9 cellular contexts compared by ENCODE assay signal in genomic region chr9:136799079-136799853, GRCh38. TPM values are rescaled to one million over a fixed set of nuclear protein-coding genes. Genes with fewer than 3 reads are reported as not detected.
DNase-seq lines count a peak whose midpoint lies in the region; ATAC-seq and TF ChIP-seq lines count a peak whose summit lies in the region.
"Had no signal": no experiment of that assay in that cellular context is flagged by ENCODE, and none has a peak within 500 bp of the region (broad histone marks: within the 10 kb centered on the region; RNA-seq: fewer than 3 reads in every experiment).

No MANE protein-coding gene starts in this region.

- H3K27me3 ChIP-seq in RWPE2 (ENCODE audit: insufficient read depth, poor library complexity, severe bottlenecking) (peaks cover 38% of the 10 kb centered on the region), thymus (ENCODE audit: control insufficient read depth, insufficient read depth) (no peaks in the 10 kb centered on the region)

- no peaks in the 10 kb centered on the region for H3K36me3 Mint-ChIP-seq in activated CD4-positive, alpha-beta memory T cell treated with anti-CD3 and anti-CD28 coated beads for 36 hours
- no peaks in the 10 kb centered on the region for H3K36me3 Mint-ChIP-seq in activated CD4-positive, alpha-beta memory T cell treated with anti-CD3 and anti-CD28 coated beads, Interleukin-2, amount 10 ng/mL, durations not matched to agents 7 days and 5 days (ENCODE audit: low read depth)

- peaks cover 13% of the 10 kb centered on the region for H3K4me1 Mint-ChIP-seq in activated CD4-positive, alpha-beta memory T cell treated with anti-CD3 and anti-CD28 coated beads for 36 hours (ENCODE audit: low read depth)
- peaks cover 20% of the 10 kb centered on the region for H3K4me1 Mint-ChIP-seq in activated CD4-positive, alpha-beta memory T cell treated with anti-CD3 and anti-CD28 coated beads, Interleukin-2, amount 10 ng/mL, durations not matched to agents 7 days and 5 days

- ATAC-seq in RWPE2 (ENCODE audit: low read depth), result peak; percentile 4

- no peaks in the 10 kb centered on the region for H3K9me3 ChIP-seq in RWPE2 (ENCODE audit: severe bottlenecking)
- H3K9me3 ChIP-seq in iPS-18c (ENCODE audit: control insufficient read depth, insufficient read depth, low read length), result no peaks in the 10 kb centered on the region
- no peaks in the 10 kb centered on the region for H3K9me3 ChIP-seq in thymus (ENCODE audit: control insufficient read depth)

- H3K27ac ChIP-seq in RWPE2 (ENCODE audit: poor library complexity, severe bottlenecking) (no peak overlapping the region), thymus (ENCODE audit: low read depth) (no peak overlapping the region)

- H3K36me3 ChIP-seq in RWPE2 (ENCODE audit: low read depth), result no peaks in the 10 kb centered on the region
- peaks cover 4% of the 10 kb centered on the region for H3K36me3 ChIP-seq in thymus (ENCODE audit: control insufficient read depth, insufficient read depth)

- CTCF ChIA-PET in activated CD4-positive, alpha-beta memory T cell treated with anti-CD3 and anti-CD28 coated beads for 36 hours (lab: Charles Lee), result interaction anchor here (0.5 to 1.5 kb wide), 4 partner anchors 41 to 236 kb away, joined by 3 to 7 read pairs (median 4); partner anchors contain the start of gene LCN8
- CTCF ChIA-PET in activated CD4-positive, alpha-beta memory T cell treated with anti-CD3 and anti-CD28 coated beads, Interleukin-2, amount 10 ng/mL, durations not matched to agents 7 days and 5 days (lab: Charles Lee), result interaction anchor here (0.8 kb wide), 1 partner anchor 43 kb away, joined by 5 read pairs; the partner anchor contains the start of gene AJM1

- intact Hi-C loops in activated CD4-positive, alpha-beta memory T cell treated with anti-CD3 and anti-CD28 coated beads for 36 hours (cut with micrococcal nuclease), result no loop called here

- DNase-seq in activated CD4-positive, alpha-beta memory T cell treated with anti-CD3 and anti-CD28 coated beads for 36 hours, result no peak
- no peak for DNase-seq in activated CD4-positive, alpha-beta memory T cell treated with anti-CD3 and anti-CD28 coated beads, Interleukin-2, amount 10 ng/mL, durations not matched to agents 7 days and 5 days
- peak; percentile 75 for DNase-seq in RWPE2 (ENCODE audit: low spot score)
- no peak for DNase-seq in NOMO-1 treated with DMSO at 0.1 percent for 48 hours (lab: John Stamatoyannopoulos, UW; ENCODE audit: unreplicated experiment)
- no peak for DNase-seq in OCI-M1 (lab: John Stamatoyannopoulos, UW)
- DNase-seq in A172 (ENCODE audit: low spot score), result no peak

- H3K4me3 ChIP-seq in RWPE2 (ENCODE audit: severe bottlenecking), result peak overlapping the region; percentile 19
- H3K4me3 ChIP-seq in iPS-18c (ENCODE audit: insufficient read depth, low read depth, low read length), result peak overlapping the region; percentile 58
- peak overlapping the region; percentile 55 for H3K4me3 ChIP-seq in thymus (ENCODE audit: low read length)

- POLR2A ChIA-PET in activated CD4-positive, alpha-beta memory T cell treated with anti-CD3 and anti-CD28 coated beads for 36 hours (lab: Charles Lee), result interaction anchor here (1.4 kb wide), 1 partner anchor 287 kb away, joined by 3 read pairs; the partner anchor contains the start of gene MAN1B1
- POLR2A ChIA-PET in activated CD4-positive, alpha-beta memory T cell treated with anti-CD3 and anti-CD28 coated beads, Interleukin-2, amount 10 ng/mL, durations not matched to agents 7 days and 5 days (lab: Charles Lee), result interaction anchor here (2.3 kb wide), 1 partner anchor 8 kb away, joined by 12 read pairs; the partner anchor contains the start of gene RABL6

- peaks cover 17% of the 10 kb centered on the region for H3K4me1 ChIP-seq in RWPE2 (ENCODE audit: insufficient read depth, poor library complexity, severe bottlenecking)
- H3K4me1 ChIP-seq in thymus (ENCODE audit: control insufficient read depth, insufficient read depth, low read length), result peaks cover 32% of the 10 kb centered on the region

- no peaks in the 10 kb centered on the region for H3K9me3 Mint-ChIP-seq in activated CD4-positive, alpha-beta memory T cell treated with anti-CD3 and anti-CD28 coated beads for 36 hours
- no peaks in the 10 kb centered on the region for H3K9me3 Mint-ChIP-seq in activated CD4-positive, alpha-beta memory T cell treated with anti-CD3 and anti-CD28 coated beads, Interleukin-2, amount 10 ng/mL, durations not matched to agents 7 days and 5 days

- peaks cover 9% of the 10 kb centered on the region for H3K27me3 Mint-ChIP-seq in activated CD4-positive, alpha-beta memory T cell treated with anti-CD3 and anti-CD28 coated beads for 36 hours
- peaks cover 33% of the 10 kb centered on the region for H3K27me3 Mint-ChIP-seq in activated CD4-positive, alpha-beta memory T cell treated with anti-CD3 and anti-CD28 coated beads, Interleukin-2, amount 10 ng/mL, durations not matched to agents 7 days and 5 days

- H3K27ac Mint-ChIP-seq in activated CD4-positive, alpha-beta memory T cell treated with anti-CD3 and anti-CD28 coated beads for 36 hours, result no peak overlapping the region
- H3K27ac Mint-ChIP-seq in activated CD4-positive, alpha-beta memory T cell treated with anti-CD3 and anti-CD28 coated beads, Interleukin-2, amount 10 ng/mL, durations not matched to agents 7 days and 5 days, result no peak overlapping the region

- 32% methylated on average over 35 of the region's 35 CpGs for WGBS in thymus

- no peak for TF ChIP-seq CTCF in RWPE2 (IDR thresholded peaks at IDR 0.05; ENCODE audit: poor library complexity, severe bottlenecking)

- H3K4me3 Mint-ChIP-seq in activated CD4-positive, alpha-beta memory T cell treated with anti-CD3 and anti-CD28 coated beads for 36 hours, result peak overlapping the region; percentile 46
- no peak overlapping the region for H3K4me3 Mint-ChIP-seq in activated CD4-positive, alpha-beta memory T cell treated with anti-CD3 and anti-CD28 coated beads, Interleukin-2, amount 10 ng/mL, durations not matched to agents 7 days and 5 days

RNA-seq across cellular contexts. Expression of gene CCDC183, which starts 3.1 kb away (rescaled TPM):
- total RNA-seq in activated CD4-positive, alpha-beta memory T cell treated with anti-CD3 and anti-CD28 coated beads for 36 hours, result under 1 TPM; 0.21 to 0.36 TPM
- total RNA-seq in activated CD4-positive, alpha-beta memory T cell treated with anti-CD3 and anti-CD28 coated beads, Interleukin-2, amount 10 ng/mL, durations not matched to agents 7 days and 5 days, result 1 to 10 TPM in 1 of 2 experiments, under 1 TPM in 1; 0.96 to 1.4 TPM
- 5.0 TPM for polyA plus RNA-seq in thymus
- total RNA-seq in A172 (2014; rRNA removed; shearing (Covaris generic)), result 0.45 and 0.55 TPM in 2 replicates

RNA-seq across cellular contexts. Expression of gene TMEM141, which starts 8.1 kb away (rescaled TPM):
- 10 to 100 TPM; 42.3 to 45.2 TPM for total RNA-seq in activated CD4-positive, alpha-beta memory T cell treated with anti-CD3 and anti-CD28 coated beads for 36 hours
- 10 to 100 TPM; 39.6 to 42.9 TPM for total RNA-seq in activated CD4-positive, alpha-beta memory T cell treated with anti-CD3 and anti-CD28 coated beads, Interleukin-2, amount 10 ng/mL, durations not matched to agents 7 days and 5 days
- 81.0 TPM for polyA plus RNA-seq in thymus
- total RNA-seq in A172 (2014; rRNA removed; shearing (Covaris generic)), result 74.4 and 101 TPM in 2 replicates

RNA-seq across cellular contexts. Expression of gene RABL6, which starts 8.5 kb away (rescaled TPM):
- 10 to 100 TPM; 83.4 to 85.3 TPM for total RNA-seq in activated CD4-positive, alpha-beta memory T cell treated with anti-CD3 and anti-CD28 coated beads for 36 hours
- total RNA-seq in activated CD4-positive, alpha-beta memory T cell treated with anti-CD3 and anti-CD28 coated beads, Interleukin-2, amount 10 ng/mL, durations not matched to agents 7 days and 5 days, result 10 to 100 TPM; 96.0 to 96.2 TPM
- 55.1 TPM for polyA plus RNA-seq in thymus
- 138 and 144 TPM in 2 replicates for total RNA-seq in A172 (2014; rRNA removed; shearing (Covaris generic))

RNA-seq across cellular contexts. Expression of gene LCN15, which starts 34.9 kb away (rescaled TPM):
- not detected for total RNA-seq in activated CD4-positive, alpha-beta memory T cell treated with anti-CD3 and anti-CD28 coated beads for 36 hours
- not detected for total RNA-seq in activated CD4-positive, alpha-beta memory T cell treated with anti-CD3 and anti-CD28 coated beads, Interleukin-2, amount 10 ng/mL, durations not matched to agents 7 days and 5 days
- 0.43 TPM for polyA plus RNA-seq in thymus
- total RNA-seq in A172 (2014; rRNA removed; shearing (Covaris generic)), result not detected in 2 replicates
- polyA plus RNA-seq: BJ had no signal

RNA-seq across cellular contexts. Expression of gene LCN8, which starts 41.2 kb away (rescaled TPM):
- total RNA-seq in activated CD4-positive, alpha-beta memory T cell treated with anti-CD3 and anti-CD28 coated beads for 36 hours, result not detected
- total RNA-seq in activated CD4-positive, alpha-beta memory T cell treated with anti-CD3 and anti-CD28 coated beads, Interleukin-2, amount 10 ng/mL, durations not matched to agents 7 days and 5 days, result not detected
- polyA plus RNA-seq in thymus, result 0.02 TPM
- not detected in 2 replicates for total RNA-seq in A172 (2014; rRNA removed; shearing (Covaris generic))
- polyA plus RNA-seq: BJ had no signal
